20 cellular contexts compared by ENCODE assay signal in genomic region chr16:83965444-83966152, GRCh38. TPM values are rescaled to one million over a fixed set of nuclear protein-coding genes. Genes with fewer than 3 reads are reported as not detected.
"Had no signal": no experiment of that assay in that cellular context is flagged by ENCODE, and none has a peak within 500 bp of the region (broad histone marks: within the 10 kb centered on the region; RNA-seq: fewer than 3 reads in every experiment).

No MANE protein-coding gene starts in this region.

- FAIRE-seq: small intestine had no signal

- H3K27ac Mint-ChIP-seq: natural killer cell treated with Interleukin-12 subunit alpha and Interleukin-12 subunit beta and Interleukin-15 and Interleukin-18, amount 100 ng/mL, for 72 hours had no signal

- H3K27ac ChIP-seq: dorsolateral prefrontal cortex, psoas muscle, stomach, thoracic aorta, transverse colon had no signal

- ATAC-seq: heart left ventricle had no signal

- H3K4me1 ChIP-seq: psoas muscle, transverse colon had no signal

- H3K9me3 Mint-ChIP-seq: natural killer cell treated with Interleukin-12 subunit alpha and Interleukin-12 subunit beta and Interleukin-15 and Interleukin-18, amount 100 ng/mL, for 72 hours had no signal

- H3K9me3 ChIP-seq: heart left ventricle, psoas muscle, stomach, thoracic aorta, transverse colon had no signal

- H3K4me3 Mint-ChIP-seq: natural killer cell treated with Interleukin-12 subunit alpha and Interleukin-12 subunit beta and Interleukin-15 and Interleukin-18, amount 100 ng/mL, for 72 hours had no signal

- DNase-seq: central memory CD4-positive, alpha-beta T cell; cortex of kidney; dorsolateral prefrontal cortex; effector CD8-positive, alpha-beta T cell; foreskin melanocyte; hippocampal formation; kidney glomerular epithelial cell; mammary epithelial cell; retina; small intestine; stimulated activated CD4-positive, alpha-beta T cell treated with anti-CD3 and anti-CD28 coated beads, Interleukin-12 subunit alpha, Interleukin-12 subunit beta, amount 100 ng/mL, for 4 hours; stimulated activated naive CD4-positive, alpha-beta T cell; stomach; substantia nigra; transverse colon had no signal

- H3K36me3 ChIP-seq: transverse colon had no signal

- H3K27me3 ChIP-seq: dorsolateral prefrontal cortex had no signal

- H3K36me3 Mint-ChIP-seq: natural killer cell treated with Interleukin-12 subunit alpha and Interleukin-12 subunit beta and Interleukin-15 and Interleukin-18, amount 100 ng/mL, for 72 hours had no signal

- H3K4me3 ChIP-seq: dorsolateral prefrontal cortex, heart left ventricle, psoas muscle, stomach, thoracic aorta, transverse colon had no signal

RNA-seq across cellular contexts. Expression of gene NECAB2, which starts 2.4 kb away (rescaled TPM):
- total RNA-seq: natural killer cell treated with Interleukin-12 subunit alpha and Interleukin-12 subunit beta and Interleukin-15 and Interleukin-18, amount 100 ng/mL, for 72 hours; psoas muscle; thoracic aorta had no signal
- polyA plus RNA-seq: esophagus had no signal
